8 cellular contexts compared by ENCODE assay signal in genomic region chr12:46372131-46372851, GRCh38. TPM values are rescaled to one million over a fixed set of nuclear protein-coding genes. Genes with fewer than 3 reads are reported as not detected.
DNase-seq lines count a peak whose midpoint lies in the region; ATAC-seq and TF ChIP-seq lines count a peak whose summit lies in the region.

Gene SLC38A2 (minus strand): TSS chr12:46372773. CDS start chr12:46371293, 1,480 bp downstream.

- H3K36me3 Mint-ChIP-seq in T-helper 2 cell treated with Interferon-gamma antibody and Interleukin-4, amounts not matched to agents 5 μg/mL and 100 μg/mL, for 36 hours (ENCODE audit: low read depth): peaks cover 48% of the 10 kb centered on the region

- peak within 1 kb of the TSS; percentile 99 for H3K27ac Mint-ChIP-seq in T-helper 2 cell treated with Interferon-gamma antibody and Interleukin-4, amounts not matched to agents 5 μg/mL and 100 μg/mL, for 36 hours

- DNase-seq in GM13976 (ENCODE audit: low spot score): peak; percentile 98
- DNase-seq in NCI-H1417 (lab: John Stamatoyannopoulos, UW): peak; percentile 94 to 96 (median 94)
- DNase-seq in T-helper 2 cell treated with Interferon-gamma antibody and Interleukin-4, amounts not matched to agents 5 μg/mL and 100 μg/mL, for 36 hours (ENCODE audit: low spot score): peak; percentile 95
- peak in 57 of 58 donors; percentile 43 to 99 (median 93) for DNase-seq in anterior cingulate cortex (lab: John Stamatoyannopoulos, UW)
- DNase-seq in right atrium auricular region (ENCODE audit: low spot score): peak; percentile 98
- peak; percentile 96 for DNase-seq in putamen (ENCODE audit: low spot score)
- peak; percentile 99 to 100 for DNase-seq in aorta

- peak within 1 kb of the TSS; percentile 95 to 99 for H3K4me3 ChIP-seq in right atrium auricular region
- peak within 1 kb of the TSS; percentile 88 to 93 for H3K4me3 ChIP-seq in aorta (ENCODE audit: low read length in 2 of 2)

- H3K4me1 ChIP-seq in right atrium auricular region: peaks cover 0 to 45% of the 10 kb centered on the region in 2 donors
- peaks cover 6% of the 10 kb centered on the region in 2 donors for H3K4me1 ChIP-seq in aorta (ENCODE audit: control insufficient read depth in 1 of 2, insufficient read depth in 2 of 2, low read length in 2 of 2)

- H3K27ac ChIP-seq in right atrium auricular region: peak within 1 kb of the TSS; percentile 98 to 100
- peak within 1 kb of the TSS; percentile 92 to 97 for H3K27ac ChIP-seq in aorta (ENCODE audit: low read depth in 1 of 2, low read length in 2 of 2)

- H3K27me3 Mint-ChIP-seq in T-helper 2 cell treated with Interferon-gamma antibody and Interleukin-4, amounts not matched to agents 5 μg/mL and 100 μg/mL, for 36 hours (ENCODE audit: low read depth): peaks cover 7% of the 10 kb centered on the region

- peaks cover 50% of the 10 kb centered on the region for H3K4me1 Mint-ChIP-seq in T-helper 2 cell treated with Interferon-gamma antibody and Interleukin-4, amounts not matched to agents 5 μg/mL and 100 μg/mL, for 36 hours (ENCODE audit: low read depth)

- peak within 1 kb of the TSS; percentile 97 for H3K4me3 Mint-ChIP-seq in T-helper 2 cell treated with Interferon-gamma antibody and Interleukin-4, amounts not matched to agents 5 μg/mL and 100 μg/mL, for 36 hours

- H3K27me3 ChIP-seq in right atrium auricular region: no peaks in the 10 kb centered on the region
- H3K27me3 ChIP-seq in aorta (ENCODE audit: control insufficient read depth in 1 of 2, insufficient read depth in 2 of 2, low read length in 1 of 2): no peaks in the 10 kb centered on the region

- in situ Hi-C loops in GM13976 (cut with MboI; ENCODE audit: low sequenced_read_pairs, unreplicated experiment): loop anchor here (25.0 kb wide), 1 partner anchor 210 kb away; no protein-coding TSS in a partner anchor

- H3K9me3 Mint-ChIP-seq in T-helper 2 cell treated with Interferon-gamma antibody and Interleukin-4, amounts not matched to agents 5 μg/mL and 100 μg/mL, for 36 hours: no peaks in the 10 kb centered on the region

- H3K36me3 ChIP-seq in right atrium auricular region (peaks cover 39% of the 10 kb centered on the region), aorta (ENCODE audit: control insufficient read depth in 1 of 2, insufficient read depth in 2 of 2, low read length in 1 of 2) (peaks cover 5 to 7% of the 10 kb centered on the region in 2 donors)

- intact Hi-C loops in aorta (cut with DNase I): loop anchor here (1.0 to 5.0 kb wide), 3 partner anchors 11 to 290 kb away; no protein-coding TSS in a partner anchor

- 0% methylated on average over 74 to 77 of the region's 77 CpGs for WGBS in aorta, 2 donors

- TF ChIP-seq CTCF in GM13976 (IDR thresholded peaks at IDR 0.05; ENCODE audit: borderline replicate concordance, control extremely low read depth, extremely low read depth, insufficient read depth, missing control alignments): no peak
- no peak for TF ChIP-seq CTCF in right atrium auricular region (IDR thresholded peaks at IDR 0.05)

- ATAC-seq in HG02642 (IDR thresholded peaks at IDR 0.05; ENCODE audit: poor library complexity, unreplicated experiment) (peak; percentile 85), aorta (ENCODE audit: low FRiP score) (peak; percentile 97)

- H3K9me3 ChIP-seq in right atrium auricular region (no peaks in the 10 kb centered on the region), aorta (ENCODE audit: control insufficient read depth, low read length) (no peaks in the 10 kb centered on the region)

RNA-seq across cellular contexts. Expression of gene SLC38A2, which starts in this region (rescaled TPM):
- total RNA-seq in right atrium auricular region: 100 to 1,000 TPM; 192 to 204 TPM
- total RNA-seq in aorta: 100 to 1,000 TPM; 329 to 405 TPM
- polyA plus RNA-seq in aorta: 100 to 1,000 TPM in 1 of 2 donors, 10 to 100 TPM in 1; 46.0 to 206 TPM

Comparison
In these comparisons a context has a peak if more than half of its experiments do, and no peak if none do; other contexts are left out.
1. Peak in every context shown above with its lines: DNase-seq, ATAC-seq, H3K4me3 ChIP-seq and H3K27ac ChIP-seq.